Comparison of ENCODE assay signal across 8 cellular contexts in the genomic region with DNA sequence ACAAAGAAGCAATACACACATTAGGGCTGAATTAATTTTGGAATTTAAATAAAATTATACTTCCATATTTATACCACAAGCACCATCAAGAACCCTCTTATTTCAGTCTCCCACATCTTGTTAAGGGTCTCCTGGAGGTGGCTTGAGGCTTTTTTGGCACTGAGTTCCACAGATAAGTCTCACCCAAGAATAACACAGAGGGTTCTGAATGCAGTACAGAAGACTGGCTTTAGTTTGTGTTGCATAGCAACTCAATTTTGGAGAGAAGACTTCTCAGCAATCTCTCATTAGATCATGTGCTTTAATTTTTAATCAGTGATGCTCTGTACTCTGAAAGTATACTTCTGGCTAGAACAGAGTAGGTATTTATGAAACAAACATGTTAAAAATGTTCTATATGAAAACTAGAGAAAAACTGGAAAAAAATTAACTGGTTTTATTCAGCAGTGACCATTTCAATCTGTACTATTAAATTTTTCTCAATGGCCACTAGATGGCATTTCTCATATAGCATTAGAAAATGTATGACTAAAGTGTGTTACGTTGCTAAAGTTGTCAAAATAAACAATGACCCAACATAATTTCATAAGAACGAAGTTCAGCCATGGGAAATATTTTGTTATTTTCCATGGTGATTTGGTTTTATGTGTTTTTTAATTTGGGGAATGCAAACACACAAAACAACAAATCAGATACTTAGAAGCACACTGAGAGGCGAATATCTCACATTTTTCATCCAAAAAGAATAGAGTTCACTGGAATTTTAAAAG. TPM values are rescaled to one million over a fixed set of nuclear protein-coding genes. Genes with fewer than 3 reads are reported as not detected.
DNase-seq lines count a peak whose midpoint lies in the region; ATAC-seq, FAIRE-seq and TF ChIP-seq lines count a peak whose summit lies in the region.

No MANE protein-coding gene starts in this region.

- POLR2A ChIA-PET in GM12878 (lab: Charles Lee) (no interaction called here), T-cell (lab: Charles Lee) (no interaction called here)

- H2AFZ ChIP-seq in GM12878 (ENCODE audit: control insufficient read depth, low read depth, low read length) = no peak overlapping the region

- peaks cover 4 to 31% of the 10 kb centered on the region in 2 experiments for H3K36me3 ChIP-seq in GM12878 (ENCODE audit: control insufficient read depth in 2 of 2, insufficient read depth in 2 of 2, low read length in 1 of 2)
- H3K36me3 ChIP-seq in testis (ENCODE audit: low read depth, missing control alignments) = no peaks in the 10 kb centered on the region

- H3K27ac Mint-ChIP-seq in T-cell = no peak overlapping the region

- no peaks in the 10 kb centered on the region for H4K20me1 ChIP-seq in GM12878 (ENCODE audit: control insufficient read depth, insufficient read depth)

- H3K27me3 Mint-ChIP-seq in T-cell = no peaks in the 10 kb centered on the region

- no peaks in the 10 kb centered on the region for H3K4me1 Mint-ChIP-seq in T-cell

- no peaks in the 10 kb centered on the region for H3K79me2 ChIP-seq in GM12878 (ENCODE audit: control insufficient read depth, insufficient read depth, low read length)

- H3K4me3 ChIP-seq in GM12878 (no peak overlapping the region), testis (no peak overlapping the region)

- DNase-seq in Daoy (ENCODE audit: low read depth) (peak; percentile 12), MV-4-11 (lab: John Stamatoyannopoulos, UW) (peak; percentile 47), GM12878 (ENCODE audit: low read depth, low spot score) (no peak), iris pigment epithelial cell (ENCODE audit: low read depth) (peak; percentile 92), testis (no peak), T-cell (no peak)

- no peak overlapping the region for H3K4me3 Mint-ChIP-seq in T-cell

- no peak overlapping the region for H3K27ac ChIP-seq in GM12878 (ENCODE audit: control insufficient read depth, insufficient read depth)
- no peak overlapping the region for H3K27ac ChIP-seq in testis

- no peaks in the 10 kb centered on the region for H3K9me3 Mint-ChIP-seq in T-cell

- intact Hi-C loops in GM12878 (cut with micrococcal nuclease; ENCODE audit: unreplicated experiment) = loop anchor here (10.0 kb wide), 1 partner anchor 342 kb away; a partner anchor contains a TSS
- intact Hi-C loops in testis (cut with DNase I; ENCODE audit: low total_unique reads) = no loop called here

- H3K27me3 ChIP-seq in GM12878 (replicated peaks in 1 of 2; ENCODE audit: control insufficient read depth in 2 of 2, insufficient read depth in 2 of 2, low read length in 1 of 2) (no peaks in the 10 kb centered on the region), testis (no peaks in the 10 kb centered on the region)

- no peak overlapping the region for H3K4me2 ChIP-seq in GM12878 (ENCODE audit: control insufficient read depth, insufficient read depth)

- no TSS peak for BruUV-seq in GM12878 (replicated peaks; lab: Mats Ljungman, UMichigan)

- TF ChIP-seq CTCF in GM12878 (IDR thresholded peaks at IDR 0.05 in 2 of 3, conservative IDR thresholded peaks at IDR 0.05 in 1 of 3; ENCODE audit: control insufficient read depth in 2 of 3, extremely low read depth in 1 of 3, insufficient read depth in 1 of 3, low read depth in 3 of 3, low read length in 3 of 3) (peak; percentile 29 to 50 (median 48); a peak in 4 of 6 replicates), testis (IDR thresholded peaks at IDR 0.05) (peak; percentile 30 to 57 (median 54))

- H3K36me3 Mint-ChIP-seq in T-cell = peaks cover 63% of the 10 kb centered on the region

- TF ChIP-seq EP300 in GM12878 (IDR thresholded peaks at IDR 0.05; ENCODE audit: borderline replicate concordance in 1 of 2, control insufficient read depth in 1 of 2, low read depth in 2 of 2, low read length in 2 of 2) = no peak

- no peaks in the 10 kb centered on the region for H3K4me1 ChIP-seq in GM12878 (ENCODE audit: control insufficient read depth, insufficient read depth, low read length)
- H3K4me1 ChIP-seq in testis = peaks cover 10% of the 10 kb centered on the region

- TF ChIP-seq POLR2A in GM12878 (IDR thresholded peaks at IDR 0.05; ENCODE audit: low read depth, low read length) = no peak
- no peak for TF ChIP-seq POLR2A in testis (IDR thresholded peaks at IDR 0.05)

- CTCF ChIA-PET in GM12878 (lab: Yijun Ruan, JAX) = interaction anchor here (0.6 to 2.0 kb wide), 4 partner anchors 14 to 107 kb away, joined by 4 to 7 read pairs (median 6); no protein-coding TSS in a partner anchor
- CTCF ChIA-PET in T-cell (lab: Charles Lee) = interaction anchor here in 1 of 2 donors (0.6 to 0.8 kb wide), 2 partner anchors 16 to 1758 kb away, joined by 3 to 4 read pairs; no protein-coding TSS in a partner anchor

- in situ Hi-C loops in GM12878 (cut with MboI) = no loop called here

- RAD21 ChIA-PET in GM12878 (lab: Charles Lee; ENCODE audit: unreplicated experiment) = no interaction called here

- SMC1A ChIA-PET in GM12878 (lab: Charles Lee; ENCODE audit: uncharacterized antibody, unreplicated experiment) = no interaction called here

- peak; percentile 28; the same call in 1 of the 2 replicates for TF ChIP-seq RAD21 in GM12878 (IDR thresholded peaks at IDR 0.05; ENCODE audit: insufficient read depth, low read depth, low read length)

- H3K9ac ChIP-seq in GM12878 (ENCODE audit: control insufficient read depth, insufficient read depth, low read length) = no peak overlapping the region

- no peaks in the 10 kb centered on the region for H3K9me3 ChIP-seq in GM12878 (replicated peaks; ENCODE audit: control insufficient read depth, insufficient read depth, low read length)
- H3K9me3 ChIP-seq in testis = no peaks in the 10 kb centered on the region

- FAIRE-seq in GM12878 (lab: Jason Lieb, UNC) = peak; percentile 47

- WGBS in GM12878 (ENCODE audit: insufficient coverage, insufficient replicate concordance, low lambda C conversion rate, missing lambda C conversion rate) = 48% methylated on average over 3 of the region's 3 CpGs
- WGBS in testis, 2 donors = 44 to 46% methylated on average over 3 of the region's 3 CpGs

- peak; percentile 73 for ATAC-seq in GM12878
- no peak for ATAC-seq in HG03439 (IDR thresholded peaks at IDR 0.05; ENCODE audit: unreplicated experiment)
- ATAC-seq in T-cell (replicated peaks in 1 of 4) = no peak
- ATAC-seq in HG03521 (IDR thresholded peaks at IDR 0.05; ENCODE audit: unreplicated experiment) = no peak

TF ChIP-seq in GM12878, 131 proteins besides CTCF, POLR2A, EP300 and RAD21:
- TF ChIP-seq ATF7 (IDR thresholded peaks at IDR 0.05; ENCODE audit: low read depth) (no peak), CBFB (IDR thresholded peaks at IDR 0.05; ENCODE audit: low read depth) (no peak), SMC3 (IDR thresholded peaks at IDR 0.05; ENCODE audit: borderline replicate concordance, low read length) (peak; percentile 39; the same call in 1 of the 2 replicates)
- TF ChIP-seq, protein P1, sequence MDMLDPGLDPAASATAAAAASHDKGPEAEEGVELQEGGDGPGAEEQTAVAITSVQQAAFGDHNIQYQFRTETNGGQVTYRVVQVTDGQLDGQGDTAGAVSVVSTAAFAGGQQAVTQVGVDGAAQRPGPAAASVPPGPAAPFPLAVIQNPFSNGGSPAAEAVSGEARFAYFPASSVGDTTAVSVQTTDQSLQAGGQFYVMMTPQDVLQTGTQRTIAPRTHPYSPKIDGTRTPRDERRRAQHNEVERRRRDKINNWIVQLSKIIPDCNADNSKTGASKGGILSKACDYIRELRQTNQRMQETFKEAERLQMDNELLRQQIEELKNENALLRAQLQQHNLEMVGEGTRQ (IDR thresholded peaks at IDR 0.05; ENCODE audit: borderline replicate concordance, low read depth, low read length) = no peak

RNA-seq across cellular contexts. Expression of a gene that starts 32.7 kb away (rescaled TPM):
- total RNA-seq in Daoy (2014; rRNA removed; shearing (Covaris generic)) = 0.95 and 1.1 TPM in 2 replicates
- 0.25 TPM in 1 of 2 replicates, not detected in the other for total RNA-seq in GM12878 (2013; cell fraction: nucleolus; rRNA removed)
- total RNA-seq in GM12878 (2014; rRNA removed) (0.05 and 0.17 TPM in 2 replicates), GM12878 (2014; rRNA removed; fragmentation: Illumina TruSeq; extraction: Trizol) (0.04 TPM in 1 of 2 replicates, not detected in the other), GM12878 (2021) (0.13 and 0.21 TPM in 2 replicates), testis (10 to 100 TPM; 38.5 to 48.7 TPM), T-cell (under 1 TPM; 0.33 to 0.73 (median 0.57) TPM)
- 0.16 TPM for polyA plus RNA-seq in GM12878 (2011; ENCODE audit: low read depth)
- polyA plus RNA-seq in GM12878 (2011; rRNA removed) (0.09 and 0.10 TPM in 2 replicates), GM12878 (2014; fragmentation: Illumina TruSeq; extraction: Trizol) (0.07 and 0.21 TPM in 2 replicates), GM12878 (2014; fragmentation: Nextera tagmentation; extraction: Ambion mirVana) (not detected), GM12878 (2014; rRNA removed) (0.01 and 0.04 TPM in 2 replicates), GM12878 (2016; fragmentation: Nextera tagmentation; extraction: Ambion mirVana) (under 1 TPM; 0.05 to 0.09 TPM), testis (ENCODE audit: insufficient read depth, low read depth, low replicate concordance) (61.4 TPM)
- 0.05 and 0.10 TPM in 2 replicates for polyA plus RNA-seq in GM12878 (2011; cell fraction: cytosol; rRNA removed)
- 0.07 and 0.15 TPM in 2 replicates for polyA plus RNA-seq in GM12878 (2011; cell fraction: nucleus; rRNA removed)
- polyA plus RNA-seq in GM12878 (2012) = 0.14 and 0.18 TPM in 2 replicates
- not detected in 2 replicates for polyA minus RNA-seq in GM12878 (2011; rRNA and poly(A)+ RNA removed)
- polyA minus RNA-seq in GM12878 (2011; cell fraction: cytosol; rRNA and poly(A)+ RNA removed) = 0.67 and 0.94 TPM in 2 replicates
- polyA minus RNA-seq in GM12878 (2011; cell fraction: nucleus; rRNA and poly(A)+ RNA removed) = 0.12 and 0.19 TPM in 2 replicates

Comparison
In these comparisons a context has a peak if more than half of its experiments do, and no peak if none do; other contexts are left out.
1. DNase-seq: peak in Daoy (single experiment), MV-4-11 (single experiment) and iris pigment epithelial cell (single experiment); none in GM12878 (single experiment), testis (single experiment) and T-cell (0 of 34).
2. RNA of a gene that starts 32.7 kb away (total RNA-seq): 38.5 to 48.7 TPM in testis; 0.95 to 1.1 TPM in Daoy, 0.33 to 0.73 TPM in T-cell and 0.04 to 0.25 TPM in GM12878; every median in the first group is over 10 times any median in the second.